12 cellular contexts compared by ENCODE assay signal in genomic region chr14:101183376-101184103, GRCh38.
A peak's percentile ranks its signal among the peaks of the same experiment; 100 is the strongest.
DNase-seq lines count a peak whose midpoint lies in the region; ATAC-seq and TF ChIP-seq lines count a peak whose summit lies in the region.
"Had no signal": no experiment of that assay in that cellular context is flagged by ENCODE, and none has a peak within 500 bp of the region (broad histone marks: within the 10 kb centered on the region; RNA-seq: fewer than 3 reads in every experiment).

No MANE protein-coding gene starts in this region.

- H3K27ac ChIP-seq in testis: no peak overlapping the region
- H3K27ac ChIP-seq: dorsolateral prefrontal cortex had no signal

- TF ChIP-seq POLR2A in testis (IDR thresholded peaks at IDR 0.05): no peak

- ATAC-seq in HG03025 (IDR thresholded peaks at IDR 0.05; ENCODE audit: low FRiP score, unreplicated experiment) (no peak), HG03457 (IDR thresholded peaks at IDR 0.05; ENCODE audit: unreplicated experiment) (no peak)

- H3K9me3 ChIP-seq in testis: no peaks in the 10 kb centered on the region

- intact Hi-C loops in testis (cut with DNase I; ENCODE audit: low total_unique reads): no loop called here

- no peaks in the 10 kb centered on the region for H3K27me3 ChIP-seq in testis

- no peaks in the 10 kb centered on the region for H3K4me1 ChIP-seq in testis

- no peaks in the 10 kb centered on the region for H3K36me3 ChIP-seq in testis (ENCODE audit: low read depth, missing control alignments)

- H3K4me3 ChIP-seq in testis: no peak overlapping the region
- H3K4me3 ChIP-seq: dorsolateral prefrontal cortex had no signal

- DNase-seq in NCI-H82 (lab: John Stamatoyannopoulos, UW) (peak; percentile 50), NCI-H82 treated with DMSO at 0.1 percent for 48 hours (lab: John Stamatoyannopoulos, UW; ENCODE audit: unreplicated experiment) (no peak), astrocyte of the hippocampus (ENCODE audit: low read depth, low spot score) (peak; percentile 58), left kidney (ENCODE audit: low read depth, low spot score) (peak; percentile 88), testis (no peak), DMS153 treated with DMSO at 0.1 percent for 48 hours (lab: John Stamatoyannopoulos, UW; ENCODE audit: unreplicated experiment) (no peak)
- DNase-seq: activated T-cell treated with anti-CD3 and anti-CD28 coated beads, Interleukin-2, amount 50 U/mL, for 1 hour; dorsolateral prefrontal cortex; NCI-H69; T1000 had no signal

- WGBS in testis, 2 donors: 69 to 86% methylated on average over 12 to 23 of the region's 23 CpGs

- peak in 2 of 3 experiments; percentile 3 to 30 for TF ChIP-seq CTCF in testis (IDR thresholded peaks at IDR 0.05)

Comparison
In these comparisons a context has a peak if more than half of its experiments do, and no peak if none do; other contexts are left out.
1. DNase-seq: peak in NCI-H82 (single experiment), astrocyte of the hippocampus (single experiment) and left kidney (single experiment); none in NCI-H82 treated with DMSO at 0.1 percent for 48 hours (single experiment), testis (single experiment) and DMS153 treated with DMSO at 0.1 percent for 48 hours (single experiment).